16 cellular contexts compared by ENCODE assay signal in genomic region chr3:87696276-87697013, GRCh38.
"Had no signal": no experiment of that assay in that cellular context is flagged by ENCODE, and none has a peak within 500 bp of the region (broad histone marks: within the 10 kb centered on the region; RNA-seq: fewer than 3 reads in every experiment).

No MANE protein-coding gene starts in this region.

- H3K4me3 Mint-ChIP-seq: activated CD4-positive, alpha-beta memory T cell treated with anti-CD3 and anti-CD28 coated beads for 36 hours; activated T-cell treated with anti-CD3 and anti-CD28 coated beads, Interleukin-2, amount 50 U/mL, for 4 hours; dendritic cell treated with granulocyte-macrophage colony-stimulating factor and Interleukin-4, amounts not matched to agents 40 ng/mL and 50 ng/mL, for 4 days; naive B cell; stimulated activated memory B cell treated with anti-CD40 and anti-IgM and Interleukin-4, amounts not matched to agents 10 μg/mL and 1 μg/mL and 100 μg/mL, for 72 hours had no signal

- H3K27ac Mint-ChIP-seq: activated CD4-positive, alpha-beta memory T cell treated with anti-CD3 and anti-CD28 coated beads for 36 hours; activated naive CD4-positive, alpha-beta T cell treated with anti-CD3 and anti-CD28 coated beads, Interleukin-2, amount 50 U/mL, for 72 hours; dendritic cell treated with granulocyte-macrophage colony-stimulating factor and Interleukin-4, amounts not matched to agents 40 ng/mL and 50 ng/mL, for 4 days; stimulated activated memory B cell treated with anti-CD40 and anti-IgM and Interleukin-4, amounts not matched to agents 10 μg/mL and 1 μg/mL and 100 μg/mL, for 72 hours had no signal

- H3K4me3 ChIP-seq: body of pancreas, transverse colon had no signal

- FAIRE-seq: small intestine, TTC549 had no signal

- ATAC-seq: activated naive CD4-positive, alpha-beta T cell treated with anti-CD3 and anti-CD28 coated beads, Interleukin-2, amount 50 U/mL, for 72 hours; activated T-cell treated with anti-CD3 and anti-CD28 coated beads, Interleukin-2, amount 50 U/mL, for 4 hours; body of pancreas; stimulated activated memory B cell treated with anti-CD40 and anti-IgM and Interleukin-4, amounts not matched to agents 10 μg/mL and 1 μg/mL and 100 μg/mL, for 72 hours had no signal

- H3K9me3 ChIP-seq: body of pancreas, neutrophil, transverse colon had no signal

- H3K4me1 ChIP-seq: body of pancreas, transverse colon had no signal

- H3K36me3 Mint-ChIP-seq: activated CD4-positive, alpha-beta memory T cell treated with anti-CD3 and anti-CD28 coated beads for 36 hours; activated naive CD4-positive, alpha-beta T cell treated with anti-CD3 and anti-CD28 coated beads, Interleukin-2, amount 50 U/mL, for 72 hours; naive B cell; stimulated activated memory B cell treated with anti-CD40 and anti-IgM and Interleukin-4, amounts not matched to agents 10 μg/mL and 1 μg/mL and 100 μg/mL, for 72 hours had no signal

- H3K36me3 ChIP-seq: neutrophil, transverse colon had no signal

- H3K9me3 Mint-ChIP-seq: activated CD4-positive, alpha-beta memory T cell treated with anti-CD3 and anti-CD28 coated beads for 36 hours; activated T-cell treated with anti-CD3 and anti-CD28 coated beads, Interleukin-2, amount 50 U/mL, for 4 hours; dendritic cell treated with granulocyte-macrophage colony-stimulating factor and Interleukin-4, amounts not matched to agents 40 ng/mL and 50 ng/mL, for 4 days; stimulated activated memory B cell treated with anti-CD40 and anti-IgM and Interleukin-4, amounts not matched to agents 10 μg/mL and 1 μg/mL and 100 μg/mL, for 72 hours had no signal

- H3K27me3 Mint-ChIP-seq: activated CD4-positive, alpha-beta memory T cell treated with anti-CD3 and anti-CD28 coated beads for 36 hours; stimulated activated memory B cell treated with anti-CD40 and anti-IgM and Interleukin-4, amounts not matched to agents 10 μg/mL and 1 μg/mL and 100 μg/mL, for 72 hours had no signal

- H3K27ac ChIP-seq: body of pancreas, neutrophil, transverse colon had no signal

- DNase-seq: activated CD4-positive, alpha-beta memory T cell treated with anti-CD3 and anti-CD28 coated beads for 36 hours; activated CD4-positive, alpha-beta T cell treated with anti-CD3 and anti-CD28 coated beads for 1 hour; activated effector memory CD4-positive, alpha-beta T cell treated with anti-CD3 and anti-CD28 coated beads, Interleukin-2, amount 50 U/mL, for 16 hours; activated T-cell treated with anti-CD3 and anti-CD28 coated beads, Interleukin-2, amount 50 U/mL, for 4 hours; amniotic stem cell; body of pancreas; cerebellar nuclear complex; hippocampal formation; naive B cell; small intestine; transverse colon had no signal

- H3K27me3 ChIP-seq: body of pancreas, neutrophil, transverse colon had no signal

- H3K4me1 Mint-ChIP-seq: naive B cell; stimulated activated memory B cell treated with anti-CD40 and anti-IgM and Interleukin-4, amounts not matched to agents 10 μg/mL and 1 μg/mL and 100 μg/mL, for 72 hours had no signal
